In genomic region chr9:10055886-10056395, GRCh38 we compare ENCODE assay signal across 27 cellular contexts.
"Had no signal": no experiment of that assay in that cellular context is flagged by ENCODE, and none has a peak within 500 bp of the region (broad histone marks: within the 10 kb centered on the region; RNA-seq: fewer than 3 reads in every experiment).

No MANE protein-coding gene starts in this region.

- H3K36me3 ChIP-seq: esophagus muscularis mucosa, gastroesophageal sphincter, heart left ventricle, left ventricle myocardium inferior, lower lobe of right lung, sigmoid colon, thoracic aorta, tibial nerve, upper lobe of right lung had no signal

- H3K4me3 ChIP-seq: dorsolateral prefrontal cortex, esophagus muscularis mucosa, gastroesophageal sphincter, heart left ventricle, hepatocyte, left ventricle myocardium inferior, lower lobe of right lung, psoas muscle, sigmoid colon, thoracic aorta, tibial nerve, upper lobe of right lung, uterus had no signal

- H3K4me3 Mint-ChIP-seq: memory B cell; naive thymus-derived CD4-positive, alpha-beta T cell; nephron; stimulated activated naive B cell treated with anti-CD40 and anti-IgM and Interleukin-4, amounts not matched to agents 10 μg/mL and 1 μg/mL and 100 μg/mL, for 72 hours; stimulated activated naive CD8-positive, alpha-beta T cell treated with anti-CD3 and anti-CD28 coated beads, Interleukin-15, Interleukin-2, amounts not matched to agents 100 ng/mL and 50 ng/mL, for 24 hours had no signal

- H3K36me3 Mint-ChIP-seq: memory B cell; naive thymus-derived CD4-positive, alpha-beta T cell; stimulated activated naive B cell treated with anti-CD40 and anti-IgM and Interleukin-4, amounts not matched to agents 10 μg/mL and 1 μg/mL and 100 μg/mL, for 72 hours had no signal

- H3K79me2 ChIP-seq: hepatocyte had no signal

- H3K4me2 ChIP-seq: hepatocyte had no signal

- H3K9me3 Mint-ChIP-seq: memory B cell; nephron; stimulated activated naive B cell treated with anti-CD40 and anti-IgM and Interleukin-4, amounts not matched to agents 10 μg/mL and 1 μg/mL and 100 μg/mL, for 72 hours; stimulated activated naive CD8-positive, alpha-beta T cell treated with anti-CD3 and anti-CD28 coated beads, Interleukin-15, Interleukin-2, amounts not matched to agents 100 ng/mL and 50 ng/mL, for 24 hours had no signal

- H3K4me1 ChIP-seq: heart left ventricle, lower lobe of right lung, psoas muscle, sigmoid colon, upper lobe of right lung, uterus had no signal

- H3K27ac ChIP-seq: dorsolateral prefrontal cortex, esophagus muscularis mucosa, foreskin keratinocyte, gastroesophageal sphincter, heart left ventricle, hepatocyte, left ventricle myocardium inferior, lower lobe of right lung, psoas muscle, sigmoid colon, thoracic aorta, tibial nerve, upper lobe of right lung, uterus had no signal

- H3K27ac Mint-ChIP-seq: memory B cell; naive thymus-derived CD4-positive, alpha-beta T cell; nephron; stimulated activated naive B cell treated with anti-CD40 and anti-IgM and Interleukin-4, amounts not matched to agents 10 μg/mL and 1 μg/mL and 100 μg/mL, for 72 hours; stimulated activated naive CD8-positive, alpha-beta T cell treated with anti-CD3 and anti-CD28 coated beads, Interleukin-15, Interleukin-2, amounts not matched to agents 100 ng/mL and 50 ng/mL, for 24 hours had no signal

- H3K9me3 ChIP-seq: esophagus muscularis mucosa, gastroesophageal sphincter, heart left ventricle, left ventricle myocardium inferior, lower lobe of right lung, psoas muscle, sigmoid colon, thoracic aorta, tibial nerve, upper lobe of right lung, uterus had no signal

- H3K27me3 ChIP-seq: dorsolateral prefrontal cortex, esophagus muscularis mucosa, foreskin keratinocyte, gastroesophageal sphincter, heart left ventricle, hepatocyte, sigmoid colon, tibial nerve, upper lobe of right lung, uterus had no signal

- ATAC-seq: foreskin keratinocyte; gastroesophageal sphincter; heart left ventricle; left colon; lower lobe of right lung; naive thymus-derived CD4-positive, alpha-beta T cell; psoas muscle; right cardiac atrium; stimulated activated naive B cell treated with anti-CD40 and anti-IgM and Interleukin-4, amounts not matched to agents 10 μg/mL and 1 μg/mL and 100 μg/mL, for 72 hours; upper lobe of right lung had no signal

- DNase-seq: dorsolateral prefrontal cortex; effector CD4-positive, alpha-beta T cell; heart left ventricle; kidney glomerular epithelial cell; left colon; left ventricle myocardium inferior; lower lobe of right lung; midbrain; naive thymus-derived CD4-positive, alpha-beta T cell; nucleus accumbens; psoas muscle; sigmoid colon; stimulated activated CD4-positive, alpha-beta T cell treated with anti-CD3 and anti-CD28 coated beads, Interleukin-15, amount 100 ng/mL, for 24 hours; stimulated activated CD4-positive, alpha-beta T cell treated with anti-CD3 and anti-CD28 coated beads, Interleukin-2, amount 100 ng/mL, for 48 hours; stimulated activated naive B cell treated with anti-CD40 and anti-IgM and Interleukin-4, amounts not matched to agents 10 μg/mL and 1 μg/mL and 100 μg/mL, for 72 hours; upper lobe of right lung; uterus had no signal

- H2AFZ ChIP-seq: hepatocyte had no signal

- H3K27me3 Mint-ChIP-seq: memory B cell; naive thymus-derived CD4-positive, alpha-beta T cell; stimulated activated naive CD8-positive, alpha-beta T cell treated with anti-CD3 and anti-CD28 coated beads, Interleukin-15, Interleukin-2, amounts not matched to agents 100 ng/mL and 50 ng/mL, for 24 hours had no signal
